8 cellular contexts compared by ENCODE assay signal in genomic region chr6:43334466-43335095, GRCh38. TPM values are rescaled to one million over a fixed set of nuclear protein-coding genes. Genes with fewer than 3 reads are reported as not detected.
DNase-seq lines count a peak whose midpoint lies in the region; ATAC-seq, FAIRE-seq and TF ChIP-seq lines count a peak whose summit lies in the region.

No MANE protein-coding gene starts in this region.

- H3K27me3 ChIP-seq in DND-41 (ENCODE audit: insufficient read depth, low read length, poor library complexity), result no peaks in the 10 kb centered on the region
- no peaks in the 10 kb centered on the region for H3K27me3 ChIP-seq in left ventricle myocardium inferior (ENCODE audit: low read depth)
- no peaks in the 10 kb centered on the region for H3K27me3 ChIP-seq in spleen (replicated peaks in 1 of 7)
- no peaks in the 10 kb centered on the region for H3K27me3 ChIP-seq in vagina

- TF ChIP-seq CTCF in DND-41 (IDR thresholded peaks at IDR 0.05; ENCODE audit: borderline replicate concordance, extremely low read depth, low read length, poor library complexity, severe bottlenecking) (peak; percentile 65), left ventricle myocardium inferior (IDR thresholded peaks at IDR 0.05; ENCODE audit: borderline replicate concordance) (peak; percentile 64), spleen (IDR thresholded peaks at IDR 0.05 in 8 of 11, conservative IDR thresholded peaks at IDR 0.05 in 3 of 11) (peak in 8 of 11 experiments; percentile 15 to 50 (median 41)), vagina (IDR thresholded peaks at IDR 0.05) (peak in 1 of 3 experiments; percentile 18)

- no peaks in the 10 kb centered on the region for H3K9me3 ChIP-seq in DND-41 (ENCODE audit: insufficient read depth, low read length, severe bottlenecking)
- H3K9me3 ChIP-seq in left ventricle myocardium inferior (replicated peaks), result no peaks in the 10 kb centered on the region
- H3K9me3 ChIP-seq in spleen, result no peaks in the 10 kb centered on the region
- H3K9me3 ChIP-seq in vagina, result no peaks in the 10 kb centered on the region

- ATAC-seq in DND-41 (ENCODE audit: insufficient read depth, low read depth), result peak; percentile 67; the same call in 2 of the 3 replicates
- no peak for ATAC-seq in HG02970 (IDR thresholded peaks at IDR 0.05; ENCODE audit: low FRiP score, unreplicated experiment)
- ATAC-seq in GM21360 (IDR thresholded peaks at IDR 0.05; ENCODE audit: unreplicated experiment), result no peak

- H2AFZ ChIP-seq in DND-41 (ENCODE audit: low read depth, low read length), result no peak overlapping the region

- H3K4me3 ChIP-seq in DND-41 (ENCODE audit: low read depth in 1 of 2, low read length in 2 of 2), result no peak overlapping the region
- no peak overlapping the region for H3K4me3 ChIP-seq in left ventricle myocardium inferior
- H3K4me3 ChIP-seq in spleen, result no peak overlapping the region
- no peak overlapping the region for H3K4me3 ChIP-seq in vagina

- H3K27ac ChIP-seq in DND-41 (ENCODE audit: low read length) (no peak overlapping the region), left ventricle myocardium inferior (replicated peaks) (peak overlapping the region; percentile 6), spleen (peak overlapping the region in 1 of 8 donors; percentile 5), vagina (no peak overlapping the region)

- no peaks in the 10 kb centered on the region for H3K79me2 ChIP-seq in DND-41 (ENCODE audit: insufficient read depth, low read length)

- H3K4me1 ChIP-seq in DND-41 (ENCODE audit: insufficient read depth, low read length), result no peaks in the 10 kb centered on the region
- H3K4me1 ChIP-seq in left ventricle myocardium inferior, result peaks cover 15% of the 10 kb centered on the region
- H3K4me1 ChIP-seq in spleen, result peaks cover 0 to 56% (median 12%) of the 10 kb centered on the region in 6 donors
- H3K4me1 ChIP-seq in vagina, result no peaks in the 10 kb centered on the region

- H3K9ac ChIP-seq in DND-41 (ENCODE audit: low read depth, low read length), result no peak overlapping the region

- TF ChIP-seq POLR2A in spleen (IDR thresholded peaks at IDR 0.05) (no peak), vagina (IDR thresholded peaks at IDR 0.05) (no peak)

- intact Hi-C loops in left ventricle myocardium inferior (cut with micrococcal nuclease), result no loop called here
- intact Hi-C loops in spleen (cut with DNase I; ENCODE audit: low total_unique reads), result no loop called here
- intact Hi-C loops in vagina (cut with DNase I), result no loop called here

- H3K36me3 ChIP-seq in DND-41 (ENCODE audit: insufficient read depth, low read length) (peaks cover 25% of the 10 kb centered on the region), left ventricle myocardium inferior (peaks cover 19% of the 10 kb centered on the region), spleen (peaks cover 0 to 40% (median 16%) of the 10 kb centered on the region in 6 donors), vagina (peaks cover 0 to 23% of the 10 kb centered on the region in 2 donors)

- no peaks in the 10 kb centered on the region for H4K20me1 ChIP-seq in DND-41 (ENCODE audit: insufficient read depth, low read length)

- no peak for DNase-seq in DND-41
- DNase-seq in LHCN-M2 (ENCODE audit: low read depth), result peak; percentile 85
- no peak for DNase-seq in left ventricle myocardium inferior
- no peak for DNase-seq in spleen
- no peak for DNase-seq in vagina (ENCODE audit: extremely low spot score in 2 of 2)

- FAIRE-seq in TTC549 (lab: Jason Lieb, UNC), result peak; percentile 86

- no peak overlapping the region for H3K4me2 ChIP-seq in DND-41 (ENCODE audit: insufficient read depth, low read length)

- 35 to 47% (median 36%) methylated on average over 2 of the region's 2 CpGs for whole genome bisulfite sequencing in spleen, 5 donors

RNA-seq across cellular contexts. Expression of gene CRIP3, which starts 26.0 kb away (rescaled TPM):
- not detected in 2 replicates for total RNA-seq in LHCN-M2 (2014; rRNA removed)
- not detected for polyA plus RNA-seq in LHCN-M2 (2012)
- 42.3 TPM for total RNA-seq in left ventricle myocardium inferior
- 10 to 100 TPM in 1 of 7 donors, 1 to 10 TPM in 6; 6.4 to 11.6 (median 7.1) TPM for total RNA-seq in spleen
- polyA plus RNA-seq in spleen, result 10 to 100 TPM; 15.1 to 36.5 (median 35.8) TPM
- total RNA-seq in vagina, result not detected

RNA-seq across cellular contexts. Expression of gene ZNF318, which starts 34.9 kb away (rescaled TPM):
- total RNA-seq in LHCN-M2 (2014; rRNA removed), result 10.2 and 11.9 TPM in 2 replicates
- 5.2 TPM for polyA plus RNA-seq in LHCN-M2 (2012)
- 12.5 TPM for total RNA-seq in left ventricle myocardium inferior
- total RNA-seq in spleen, result 10 to 100 TPM; 28.9 to 56.9 (median 39.5) TPM
- polyA plus RNA-seq in spleen, result 10 to 100 TPM in 2 of 3 donors, 1 to 10 TPM in 1; 8.6 to 15.6 (median 10.8) TPM
- 17.2 TPM for total RNA-seq in vagina

RNA-seq across cellular contexts. Expression of gene SLC22A7, which starts 36.5 kb away (rescaled TPM):
- not detected in 2 replicates for total RNA-seq in LHCN-M2 (2014; rRNA removed)
- polyA plus RNA-seq in LHCN-M2 (2012), result not detected
- total RNA-seq in left ventricle myocardium inferior, result not detected
- total RNA-seq in spleen, result not detected
- not detected for polyA plus RNA-seq in spleen
- total RNA-seq in vagina, result not detected
